In the genomic region with DNA sequence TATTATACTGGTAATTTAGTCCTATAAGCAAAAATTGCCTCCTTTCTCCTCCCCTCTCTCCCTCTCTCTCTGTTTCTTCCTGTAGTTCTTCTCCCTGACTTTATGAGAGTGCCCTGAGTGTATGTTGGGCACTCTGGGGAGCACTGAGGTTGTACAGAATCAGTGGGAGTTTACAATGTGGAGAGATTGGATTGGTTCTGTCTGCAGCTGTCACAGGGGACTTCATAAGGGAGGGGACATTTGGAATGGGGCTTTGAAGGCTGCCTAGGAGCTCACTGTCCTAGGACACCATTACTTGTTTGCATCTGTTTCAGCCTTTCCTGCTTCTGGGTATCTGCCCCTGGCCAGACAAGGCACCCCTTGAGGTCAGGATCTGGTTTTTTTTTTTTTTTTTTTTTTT, we compare ENCODE assay signal across 14 cellular contexts. TPM values are rescaled to one million over a fixed set of nuclear protein-coding genes. Genes with fewer than 3 reads are reported as not detected.
A peak's percentile ranks its signal among the peaks of the same experiment; 100 is the strongest.
DNase-seq lines count a peak whose midpoint lies in the region; ATAC-seq and TF ChIP-seq lines count a peak whose summit lies in the region.
"Had no signal": no experiment of that assay in that cellular context is flagged by ENCODE, and none has a peak within 500 bp of the region (broad histone marks: within the 10 kb centered on the region; RNA-seq: fewer than 3 reads in every experiment).

No MANE protein-coding gene starts in this region.

- no peak overlapping the region for H3K4me3 ChIP-seq in right cardiac atrium (ENCODE audit: low read length)
- H3K4me3 ChIP-seq in vagina = no peak overlapping the region
- H3K4me3 ChIP-seq: ascending aorta had no signal

- H3K27ac ChIP-seq in right cardiac atrium (ENCODE audit: low read length) (peak overlapping the region; percentile 32), caudate nucleus (ENCODE audit: low read depth, low read length) (peak overlapping the region; percentile 66), vagina (peak overlapping the region; percentile 64)

- no peaks in the 10 kb centered on the region for H3K9me3 ChIP-seq in right cardiac atrium (ENCODE audit: control insufficient read depth, low read length)
- H3K9me3 ChIP-seq in vagina = no peaks in the 10 kb centered on the region
- H3K9me3 ChIP-seq: ascending aorta had no signal

- TF ChIP-seq CTCF in nephron progenitor cell (IDR thresholded peaks at IDR 0.05) = no peak
- TF ChIP-seq CTCF in vagina (IDR thresholded peaks at IDR 0.05) = no peak
- no peak for TF ChIP-seq CTCF in HFFc6 (IDR thresholded peaks at IDR 0.05)

- DNase-seq in right cardiac atrium (peak in 1 of 3 donors; percentile 2), left ventricle myocardium superior (no peak), caudate nucleus (lab: John Stamatoyannopoulos, UW) (no peak), nephron progenitor cell (no peak), vagina (ENCODE audit: extremely low spot score in 2 of 2) (no peak), HFFc6 (no peak), putamen (ENCODE audit: low spot score) (no peak), midbrain (lab: John Stamatoyannopoulos, UW) (no peak)
- DNase-seq: activated CD4-positive, alpha-beta T cell treated with anti-CD3 and anti-CD28 coated beads, Interleukin-2, amount 50 U/mL, for 4 hours; H7; Karpas-422; NCI-H1694 treated with DMSO at 0.1 percent for 48 hours; stimulated activated naive CD4-positive, alpha-beta T cell treated with Interleukin-2 at 50 U/mL for 16 hours had no signal

- H3K36me3 Mint-ChIP-seq in nephron progenitor cell (ENCODE audit: low read depth) = no peaks in the 10 kb centered on the region
- H3K36me3 Mint-ChIP-seq in HFFc6 (ENCODE audit: low read depth) = no peaks in the 10 kb centered on the region

- intact Hi-C loops in right cardiac atrium (cut with DNase I) = no loop called here
- intact Hi-C loops in left ventricle myocardium superior (cut with micrococcal nuclease) = no loop called here
- intact Hi-C loops in vagina (cut with DNase I) = no loop called here

- H3K27me3 Mint-ChIP-seq in nephron progenitor cell (ENCODE audit: low read depth, poor library complexity) (peaks cover 9% of the 10 kb centered on the region), HFFc6 (ENCODE audit: insufficient read depth) (peaks cover 19% of the 10 kb centered on the region; the same call in 1 of the 2 replicates)

- peaks cover 0 to 8% of the 10 kb centered on the region in 2 donors for H3K36me3 ChIP-seq in vagina
- H3K36me3 ChIP-seq: ascending aorta had no signal

- H3K27me3 ChIP-seq in right cardiac atrium (ENCODE audit: control insufficient read depth, insufficient read depth) (no peaks in the 10 kb centered on the region), vagina (no peaks in the 10 kb centered on the region)
- H3K27me3 ChIP-seq: ascending aorta had no signal

- H3K27ac Mint-ChIP-seq in nephron progenitor cell (peak overlapping the region; percentile 17), HFFc6 (no peak overlapping the region)

- TF ChIP-seq POLR2A in vagina (IDR thresholded peaks at IDR 0.05) = no peak

- H3K4me1 ChIP-seq in right cardiac atrium (ENCODE audit: control insufficient read depth, insufficient read depth, low read length) (no peaks in the 10 kb centered on the region), vagina (peaks cover 13% of the 10 kb centered on the region)

- no peaks in the 10 kb centered on the region for H3K9me3 Mint-ChIP-seq in nephron progenitor cell
- H3K9me3 Mint-ChIP-seq in HFFc6 = no peaks in the 10 kb centered on the region

- no peak overlapping the region for H3K4me3 Mint-ChIP-seq in nephron progenitor cell
- no peak overlapping the region for H3K4me3 Mint-ChIP-seq in HFFc6

- ATAC-seq in right cardiac atrium = no peak
- ATAC-seq in left ventricle myocardium superior = no peak

- H3K4me1 Mint-ChIP-seq in nephron progenitor cell = peaks cover 66% of the 10 kb centered on the region
- H3K4me1 Mint-ChIP-seq in HFFc6 (ENCODE audit: low read depth) = peaks cover 12% of the 10 kb centered on the region

RNA-seq across cellular contexts. Expression of a gene that starts 22.9 kb away (rescaled TPM):
- total RNA-seq in right cardiac atrium = 10 to 100 TPM in 3 of 4 donors, 1 to 10 TPM in 1; 6.6 to 17.1 (median 11.1) TPM
- 5.4 TPM for polyA plus RNA-seq in right cardiac atrium
- total RNA-seq in left ventricle myocardium superior = 8.7 TPM
- 50.6 TPM for total RNA-seq in vagina
- 1 to 10 TPM in 2 of 6 experiments, under 1 TPM in 4; 0.34 to 1.4 (median 0.86) TPM for total RNA-seq in HFFc6 (2021; fragmentation: NEBNext Ultra II Directional; extraction: Animal tissue kit (Norgen Biotek cat#: 25700))

RNA-seq across cellular contexts. Expression of a gene that starts 47.6 kb away (rescaled TPM):
- total RNA-seq in right cardiac atrium (100 to 1,000 TPM in 2 of 4 donors, 10 to 100 TPM in 2; 52.8 to 133 (median 96.0) TPM), left ventricle myocardium superior (95.6 TPM), vagina (33.1 TPM)
- polyA plus RNA-seq in right cardiac atrium = 80.6 TPM
- 1 to 10 TPM; 4.2 to 7.0 (median 4.8) TPM for total RNA-seq in HFFc6 (2021; fragmentation: NEBNext Ultra II Directional; extraction: Animal tissue kit (Norgen Biotek cat#: 25700))
